ENCODE assay signal across 8 cellular contexts in the genomic region with DNA sequence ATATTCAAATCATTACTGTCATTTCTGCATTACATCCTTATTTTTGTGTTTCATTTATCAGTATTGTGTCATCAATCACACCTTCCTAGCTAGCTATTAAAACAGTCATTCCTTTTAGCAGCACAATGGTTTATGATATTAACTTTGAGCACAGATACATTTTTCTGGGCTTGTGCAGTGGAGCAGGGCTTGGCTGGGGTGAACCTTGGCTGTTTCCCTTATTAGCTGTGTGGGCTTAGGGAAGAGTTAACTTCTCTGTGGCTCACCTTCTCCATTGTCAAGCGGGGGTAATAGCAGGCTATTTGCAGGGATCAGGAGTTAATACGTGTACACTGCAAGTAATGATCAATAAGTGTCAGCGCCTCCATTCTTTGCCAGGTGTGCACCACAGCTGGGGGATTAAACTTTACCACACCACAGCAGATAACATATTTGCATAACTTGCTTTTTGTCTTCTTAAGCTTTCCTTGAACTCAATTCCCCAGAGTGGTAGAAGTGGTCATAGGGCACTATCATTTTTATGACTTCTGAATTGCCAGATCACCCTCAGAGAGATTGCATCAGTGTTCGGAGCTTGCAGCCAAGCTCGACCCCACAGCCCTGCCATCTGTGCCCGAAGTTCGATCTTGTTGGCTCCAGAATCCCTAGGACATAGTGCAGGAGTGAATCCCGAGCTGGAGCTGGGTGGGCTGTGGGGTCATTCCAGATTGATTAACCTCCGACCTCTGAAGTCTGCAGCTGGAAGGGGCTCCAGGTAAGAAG. TPM values are rescaled to one million over a fixed set of nuclear protein-coding genes. Genes with fewer than 3 reads are reported as not detected.
DNase-seq lines count a peak whose midpoint lies in the region; ATAC-seq lines count a peak whose summit lies in the region.

No MANE protein-coding gene starts in this region.

- no peaks in the 10 kb centered on the region for H3K9me3 Mint-ChIP-seq in activated T-helper 17 cell treated with anti-CD3 and anti-CD28 coated beads, Interleukin-2, amount 50 U/mL, for 72 hours

- H3K4me3 Mint-ChIP-seq in activated T-helper 17 cell treated with anti-CD3 and anti-CD28 coated beads, Interleukin-2, amount 50 U/mL, for 72 hours = peak overlapping the region; percentile 89

- peak; percentile 27 for ATAC-seq in HG02981 (IDR thresholded peaks at IDR 0.05; ENCODE audit: unreplicated experiment)
- ATAC-seq in activated T-helper 17 cell treated with anti-CD3 and anti-CD28 coated beads, Interleukin-2, amount 50 U/mL, for 72 hours (replicated peaks) = no peak

- H3K4me1 ChIP-seq in mucosa of stomach (ENCODE audit: control insufficient read depth, insufficient read depth, low read length) = peaks cover 25% of the 10 kb centered on the region

- H3K27me3 Mint-ChIP-seq in activated T-helper 17 cell treated with anti-CD3 and anti-CD28 coated beads, Interleukin-2, amount 50 U/mL, for 72 hours = no peaks in the 10 kb centered on the region

- DNase-seq in GF-D8 (lab: John Stamatoyannopoulos, UW) (peak; percentile 4), AG08396 (ENCODE audit: low spot score) (no peak), NCI-H2227 treated with DMSO at 0.1 percent for 48 hours (lab: John Stamatoyannopoulos, UW) (no peak), H7 (no peak), GM19238 (ENCODE audit: insufficient read length, low spot score) (no peak)

- peaks cover 16% of the 10 kb centered on the region for H3K4me1 Mint-ChIP-seq in activated T-helper 17 cell treated with anti-CD3 and anti-CD28 coated beads, Interleukin-2, amount 50 U/mL, for 72 hours

- H3K27me3 ChIP-seq in mucosa of stomach (ENCODE audit: control insufficient read depth, insufficient read depth, low read length) (no peaks in the 10 kb centered on the region), H7 (ENCODE audit: control insufficient read depth, insufficient read depth, low read length) (peaks cover 7% of the 10 kb centered on the region)

- H3K9ac ChIP-seq in mucosa of stomach (ENCODE audit: low read length) = peak overlapping the region; percentile 79

- H3K27ac Mint-ChIP-seq in activated T-helper 17 cell treated with anti-CD3 and anti-CD28 coated beads, Interleukin-2, amount 50 U/mL, for 72 hours = no peak overlapping the region

- H3K36me3 ChIP-seq in mucosa of stomach (ENCODE audit: control insufficient read depth, insufficient read depth, low read length) = no peaks in the 10 kb centered on the region
- no peaks in the 10 kb centered on the region for H3K36me3 ChIP-seq in H7 (replicated peaks; ENCODE audit: control insufficient read depth, insufficient read depth, low read length)

- H3K9me3 ChIP-seq in mucosa of stomach (ENCODE audit: control insufficient read depth, low read length) = no peaks in the 10 kb centered on the region

- H3K36me3 Mint-ChIP-seq in activated T-helper 17 cell treated with anti-CD3 and anti-CD28 coated beads, Interleukin-2, amount 50 U/mL, for 72 hours (ENCODE audit: low read depth) = no peaks in the 10 kb centered on the region

- peak overlapping the region; percentile 32 for H3K4me3 ChIP-seq in mucosa of stomach (ENCODE audit: low read length)
- no peak overlapping the region for H3K4me3 ChIP-seq in H7 (ENCODE audit: insufficient read depth, low read depth, low read length)

RNA-seq across cellular contexts. Expression of a gene that starts 1.5 kb away (rescaled TPM):
- 10 to 100 TPM; 15.4 to 27.0 TPM for total RNA-seq in activated T-helper 17 cell treated with anti-CD3 and anti-CD28 coated beads, Interleukin-2, amount 50 U/mL, for 72 hours
- 52.0 and 57.1 TPM in 2 replicates for total RNA-seq in H7 (2014; rRNA removed; shearing (Covaris generic))

RNA-seq across cellular contexts. Expression of a gene that starts 50.9 kb away (rescaled TPM):
- 10 to 100 TPM; 40.0 to 46.2 TPM for total RNA-seq in activated T-helper 17 cell treated with anti-CD3 and anti-CD28 coated beads, Interleukin-2, amount 50 U/mL, for 72 hours
- 45.4 and 51.2 TPM in 2 replicates for total RNA-seq in H7 (2014; rRNA removed; shearing (Covaris generic))
